Comparison of ENCODE assay signal across 8 cellular contexts in genomic region chr9:125374443-125375309, GRCh38.
DNase-seq lines count a peak whose midpoint lies in the region; ATAC-seq and TF ChIP-seq lines count a peak whose summit lies in the region.

No MANE protein-coding gene starts in this region.

- peak overlapping the region; percentile 72 for H3K4me2 ChIP-seq in DND-41 (ENCODE audit: insufficient read depth, low read length)

- WGBS in endodermal cell (ENCODE audit: insufficient coverage in 1 of 2, insufficient read length in 1 of 2), 2 experiments: 18 to 26% methylated on average over 21 to 24 of the region's 24 CpGs

- ATAC-seq in DND-41 (ENCODE audit: insufficient read depth, low read depth): peak; percentile 93
- peak; percentile 63 for ATAC-seq in HG03342 (IDR thresholded peaks at IDR 0.05; ENCODE audit: unreplicated experiment)
- ATAC-seq in HG03139 (IDR thresholded peaks at IDR 0.05; ENCODE audit: unreplicated experiment): no peak

- no peaks in the 10 kb centered on the region for H4K20me1 ChIP-seq in DND-41 (ENCODE audit: insufficient read depth, low read length)

- H3K4me1 ChIP-seq in DND-41 (ENCODE audit: insufficient read depth, low read length) (peaks cover 12% of the 10 kb centered on the region), endodermal cell (ENCODE audit: control insufficient read depth, insufficient read depth, low read length) (no peaks in the 10 kb centered on the region)

- peak overlapping the region in 1 of 2 experiments; percentile 42; a peak in 1 of 4 replicates for H3K4me3 ChIP-seq in DND-41 (ENCODE audit: low read depth in 1 of 2, low read length in 2 of 2)
- no peak overlapping the region for H3K4me3 ChIP-seq in endodermal cell (ENCODE audit: low read length)

- H3K36me3 ChIP-seq in DND-41 (ENCODE audit: insufficient read depth, low read length) (no peaks in the 10 kb centered on the region), endodermal cell (ENCODE audit: control insufficient read depth, insufficient read depth, low read length) (no peaks in the 10 kb centered on the region)

- peak overlapping the region; percentile 61 for H2AFZ ChIP-seq in DND-41 (ENCODE audit: low read depth, low read length)

- H3K36me3 Mint-ChIP-seq in endodermal cell (ENCODE audit: low read depth): no peaks in the 10 kb centered on the region

- H3K9ac ChIP-seq in DND-41 (ENCODE audit: low read depth, low read length): peak overlapping the region; percentile 39
- H3K9ac ChIP-seq in endodermal cell (ENCODE audit: extremely low read depth, low read length, poor library complexity, severe bottlenecking): no peak overlapping the region

- H3K9me3 Mint-ChIP-seq in endodermal cell: no peaks in the 10 kb centered on the region

- H3K27me3 ChIP-seq in DND-41 (ENCODE audit: insufficient read depth, low read length, poor library complexity) (peaks cover 7% of the 10 kb centered on the region), endodermal cell (ENCODE audit: control insufficient read depth, insufficient read depth, low read length, poor library complexity, severe bottlenecking) (no peaks in the 10 kb centered on the region)

- H3K4me3 Mint-ChIP-seq in endodermal cell: peak overlapping the region; percentile 37

- H3K27me3 Mint-ChIP-seq in endodermal cell (ENCODE audit: insufficient read depth): peaks cover 6% of the 10 kb centered on the region

- H3K27ac ChIP-seq in DND-41 (ENCODE audit: low read length): no peak overlapping the region
- no peak overlapping the region for H3K27ac ChIP-seq in endodermal cell (ENCODE audit: low read depth, low read length)

- peak; percentile 71 for DNase-seq in DND-41
- peak; percentile 88 for DNase-seq in NCI-H82 (lab: John Stamatoyannopoulos, UW)
- DNase-seq in activated CD8-positive, alpha-beta memory T cell treated with anti-CD3 and anti-CD28 coated beads for 24 hours: peak; percentile 81
- peak; percentile 93 for DNase-seq in endodermal cell
- peak; percentile 45 for DNase-seq in middle frontal gyrus (ENCODE audit: extremely low spot score, low spot score)
- DNase-seq in stimulated activated CD8-positive, alpha-beta memory T cell treated with anti-CD3 and anti-CD28 coated beads, Interleukin-15, amount 100 ng/mL, for 4 hours (ENCODE audit: low read depth in 2 of 2): peak; percentile 7 to 15

- peak; percentile 83 for TF ChIP-seq CTCF in DND-41 (IDR thresholded peaks at IDR 0.05; ENCODE audit: borderline replicate concordance, extremely low read depth, low read length, poor library complexity, severe bottlenecking)
- TF ChIP-seq CTCF in endodermal cell (conservative IDR thresholded peaks at IDR 0.05): peak; percentile 89

- H3K4me1 Mint-ChIP-seq in endodermal cell: peaks cover 12% of the 10 kb centered on the region

- no peak overlapping the region for H3K27ac Mint-ChIP-seq in endodermal cell

- H3K9me3 ChIP-seq in DND-41 (ENCODE audit: insufficient read depth, low read length, severe bottlenecking) (no peaks in the 10 kb centered on the region), endodermal cell (ENCODE audit: control insufficient read depth, low read length) (no peaks in the 10 kb centered on the region)

- H3K79me2 ChIP-seq in DND-41 (ENCODE audit: insufficient read depth, low read length): no peaks in the 10 kb centered on the region

Comparison
In these comparisons a context has a peak if more than half of its experiments do, and no peak if none do; other contexts are left out.
1. DNase-seq: peak in every context shown above with its lines; median percentile 93 in endodermal cell; 88 in NCI-H82; 81 in activated CD8-positive, alpha-beta memory T cell treated with anti-CD3 and anti-CD28 coated beads for 24 hours; 71 in DND-41; 45 in middle frontal gyrus; 11 in stimulated activated CD8-positive, alpha-beta memory T cell treated with anti-CD3 and anti-CD28 coated beads, Interleukin-15, amount 100 ng/mL, for 4 hours.